ENCODE assay signal across 22 cellular contexts in genomic region chr11:100735949-100736675, GRCh38. TPM values are rescaled to one million over a fixed set of nuclear protein-coding genes. Genes with fewer than 3 reads are reported as not detected.
A peak's percentile ranks its signal among the peaks of the same experiment; 100 is the strongest.
DNase-seq lines count a peak whose midpoint lies in the region; ATAC-seq, FAIRE-seq and TF ChIP-seq lines count a peak whose summit lies in the region.
"Had no signal": no experiment of that assay in that cellular context is flagged by ENCODE, and none has a peak within 500 bp of the region (broad histone marks: within the 10 kb centered on the region; RNA-seq: fewer than 3 reads in every experiment).

No MANE protein-coding gene starts in this region.

- TF ChIP-seq CTCF in A549 (IDR thresholded peaks at IDR 0.05) (no peak), KMS-11 (conservative IDR thresholded peaks at IDR 0.05; ENCODE audit: low read depth, low read length) (no peak), brain microvascular endothelial cell (IDR thresholded peaks at IDR 0.05; ENCODE audit: low read depth, low read length, missing control alignments) (peak; percentile 6), mucosa of descending colon (IDR thresholded peaks at IDR 0.05) (no peak)

- peak in 1 of 2 experiments; percentile 27; a peak in 1 of 5 replicates for TF ChIP-seq EP300 in A549 (IDR thresholded peaks at IDR 0.05)

- H3K4me3 ChIP-seq in A549 (no peak overlapping the region), KMS-11 (IDR thresholded peaks at IDR 0.05; ENCODE audit: insufficient read depth, low read depth, low read length) (no peak overlapping the region), brain microvascular endothelial cell (ENCODE audit: low read depth, low read length) (no peak overlapping the region), mucosa of descending colon (no peak overlapping the region), SJCRH30 (no peak overlapping the region)
- H3K4me3 ChIP-seq: heart left ventricle, thyroid gland had no signal

- H3K27me3 ChIP-seq in KMS-11 (ENCODE audit: insufficient read depth, low read depth) (no peaks in the 10 kb centered on the region), brain microvascular endothelial cell (replicated peaks) (no peaks in the 10 kb centered on the region), SJCRH30 (no peaks in the 10 kb centered on the region)
- H3K27me3 ChIP-seq: heart left ventricle, thyroid gland had no signal

- DNase-seq in A549 (ENCODE audit: low read depth in 1 of 2, low spot score in 1 of 2), result peak; percentile 39 to 43
- peak; percentile 81 for DNase-seq in brain microvascular endothelial cell
- no peak for DNase-seq in mucosa of descending colon
- DNase-seq in activated CD4-positive, CD25-positive, alpha-beta regulatory T cell treated with anti-CD3 and anti-CD28 coated beads, Interleukin-2, amount 50 U/mL, for 72 hours, result no peak
- no peak for DNase-seq in activated T-cell treated with anti-CD3 and anti-CD28 coated beads, Interleukin-2, amount 50 U/mL, for 24 hours
- no peak for DNase-seq in NCI-H1930 (lab: John Stamatoyannopoulos, UW)
- DNase-seq in SJCRH30, result no peak
- DNase-seq: ACHN; activated CD4-positive, alpha-beta T cell treated with anti-CD3 and anti-CD28 coated beads for 36 hours; activated CD8-positive, alpha-beta memory T cell treated with anti-CD3 and anti-CD28 coated beads, Interleukin-2, amount 50 U/mL, for 4 hours; activated gamma-delta T cell treated with Interleukin-2 at 50 U/mL for 16 hours; CD8-positive, alpha-beta T cell; DMS79; heart left ventricle; NCI-H1436; NCI-H2227 treated with DMSO at 0.1 percent for 48 hours; stimulated activated CD4-positive, alpha-beta T cell treated with anti-CD3 and anti-CD28 coated beads, Interleukin-4, amount 100 ng/mL, for 1 hour; T-helper 9 cell; thyroid gland had no signal

- no peaks in the 10 kb centered on the region for H3K36me3 Mint-ChIP-seq in activated T-cell treated with anti-CD3 and anti-CD28 coated beads, Interleukin-2, amount 50 U/mL, for 24 hours (ENCODE audit: low read depth)
- H3K36me3 Mint-ChIP-seq: CD8-positive, alpha-beta T cell had no signal

- no peaks in the 10 kb centered on the region for H4K20me1 ChIP-seq in KMS-11 (ENCODE audit: insufficient read depth)

- no peak overlapping the region for H2AFZ ChIP-seq in KMS-11 (ENCODE audit: low read depth)

- peaks cover 2% of the 10 kb centered on the region for H3K9me3 Mint-ChIP-seq in activated T-cell treated with anti-CD3 and anti-CD28 coated beads, Interleukin-2, amount 50 U/mL, for 24 hours
- H3K9me3 Mint-ChIP-seq: CD8-positive, alpha-beta T cell had no signal

- no peak overlapping the region for H3K27ac Mint-ChIP-seq in activated T-cell treated with anti-CD3 and anti-CD28 coated beads, Interleukin-2, amount 50 U/mL, for 24 hours
- H3K27ac Mint-ChIP-seq: activated CD4-positive, alpha-beta T cell treated with anti-CD3 and anti-CD28 coated beads for 36 hours; CD8-positive, alpha-beta T cell had no signal

- H3K4me1 ChIP-seq in A549 (peaks cover 55% of the 10 kb centered on the region), KMS-11 (ENCODE audit: low read depth, poor library complexity, severe bottlenecking) (peaks cover 28% of the 10 kb centered on the region), mucosa of descending colon (ENCODE audit: low read depth) (peaks cover 5% of the 10 kb centered on the region), SJCRH30 (peaks cover 9% of the 10 kb centered on the region)

- no peaks in the 10 kb centered on the region for H3K4me1 Mint-ChIP-seq in activated T-cell treated with anti-CD3 and anti-CD28 coated beads, Interleukin-2, amount 50 U/mL, for 24 hours (ENCODE audit: low read depth)
- H3K4me1 Mint-ChIP-seq: activated CD4-positive, alpha-beta T cell treated with anti-CD3 and anti-CD28 coated beads for 36 hours had no signal

- POLR2A ChIA-PET in A549 (lab: Yijun Ruan, JAX), result interaction anchor here (1.2 to 1.4 kb wide), 3 partner anchors 17 to 48 kb away, joined by 3 to 4 read pairs (median 3); no protein-coding TSS in a partner anchor

- H3K4me2 ChIP-seq in A549 (peak overlapping the region; percentile 61), KMS-11 (peak overlapping the region; percentile 19)

- intact Hi-C loops in mucosa of descending colon (cut with DNase I, micrococcal nuclease), result no loop called here

- ATAC-seq in A549, result peak; percentile 70 to 75; a peak in 5 of 6 replicates
- peak; percentile 30 for ATAC-seq in mucosa of descending colon
- ATAC-seq: activated CD4-positive, alpha-beta T cell treated with anti-CD3 and anti-CD28 coated beads for 36 hours; CD8-positive, alpha-beta T cell; esophagus mucosa; heart left ventricle; sciatic nerve had no signal

- TF ChIP-seq POLR2A in A549 (IDR thresholded peaks at IDR 0.05; ENCODE audit: low read length), result no peak

- TF ChIP-seq RAD21 in A549 (conservative IDR thresholded peaks at IDR 0.05 in 1 of 2, IDR thresholded peaks at IDR 0.05 in 1 of 2), result no peak

- H3K36me3 ChIP-seq in KMS-11 (ENCODE audit: insufficient read depth), result no peaks in the 10 kb centered on the region
- H3K36me3 ChIP-seq in brain microvascular endothelial cell (replicated peaks), result no peaks in the 10 kb centered on the region
- no peaks in the 10 kb centered on the region for H3K36me3 ChIP-seq in mucosa of descending colon (ENCODE audit: low read depth)
- H3K36me3 ChIP-seq in SJCRH30, result no peaks in the 10 kb centered on the region
- H3K36me3 ChIP-seq: heart left ventricle, thyroid gland had no signal

- H3K27ac ChIP-seq in A549, result peak overlapping the region; percentile 45 to 72; a peak in 4 of 6 replicates
- no peak overlapping the region for H3K27ac ChIP-seq in KMS-11
- H3K27ac ChIP-seq in brain microvascular endothelial cell, result peak overlapping the region; percentile 85
- no peak overlapping the region for H3K27ac ChIP-seq in SJCRH30
- H3K27ac ChIP-seq: thyroid gland had no signal

- H3K9me3 ChIP-seq in A549, result no peaks in the 10 kb centered on the region
- H3K9me3 ChIP-seq in mucosa of descending colon, result no peaks in the 10 kb centered on the region
- H3K9me3 ChIP-seq in SJCRH30 (replicated peaks), result no peaks in the 10 kb centered on the region
- H3K9me3 ChIP-seq: thyroid gland had no signal

- no peak overlapping the region for H3K9ac ChIP-seq in KMS-11

- no peaks in the 10 kb centered on the region for H3K27me3 Mint-ChIP-seq in activated T-cell treated with anti-CD3 and anti-CD28 coated beads, Interleukin-2, amount 50 U/mL, for 24 hours
- H3K27me3 Mint-ChIP-seq: activated CD4-positive, alpha-beta T cell treated with anti-CD3 and anti-CD28 coated beads for 36 hours had no signal

- H3K79me2 ChIP-seq in KMS-11 (ENCODE audit: insufficient read depth, low read depth), result no peaks in the 10 kb centered on the region

- WGBS in A549 (ENCODE audit: missing lambda C conversion rate), result 43% methylated on average over 5 of the region's 5 CpGs

- no peak overlapping the region for H3K4me3 Mint-ChIP-seq in activated T-cell treated with anti-CD3 and anti-CD28 coated beads, Interleukin-2, amount 50 U/mL, for 24 hours
- H3K4me3 Mint-ChIP-seq: activated CD4-positive, alpha-beta T cell treated with anti-CD3 and anti-CD28 coated beads for 36 hours; CD8-positive, alpha-beta T cell had no signal

- in situ Hi-C loops in brain microvascular endothelial cell (cut with HindIII; ENCODE audit: low pct_ligation_motif_present, low sequenced_read_pairs), result no loop called here

- FAIRE-seq in A549 (lab: Jason Lieb, UNC), result no peak

- CTCF ChIA-PET in A549 (lab: Yijun Ruan, JAX), result interaction anchor here (1.0 to 1.8 kb wide), 3 partner anchors 8 to 54 kb away, joined by 3 to 11 read pairs (median 4); no protein-coding TSS in a partner anchor

TF ChIP-seq in A549, 52 proteins besides CTCF, POLR2A, EP300 and RAD21:
- TF ChIP-seq RFX5 (IDR thresholded peaks at IDR 0.05) (no peak), HOXA7 (CRISPR knock-in tag; IDR thresholded peaks at IDR 0.05) (0 out of 2 replicates have a peak, but pooled peaks have one; percentile 58), MAFK (IDR thresholded peaks at IDR 0.05; ENCODE audit: partially characterized antibody) (peak; percentile 72), EHMT2 (IDR thresholded peaks at IDR 0.05; ENCODE audit: low read depth) (no peak), ELK1 (IDR thresholded peaks at IDR 0.05; ENCODE audit: low read depth, low read length) (no peak), CHD2 (IDR thresholded peaks at IDR 0.05; ENCODE audit: low read length, partially characterized antibody) (no peak), BHLHE40 (IDR thresholded peaks at IDR 0.05; ENCODE audit: low read depth, low read length) (no peak), CEBPB (IDR thresholded peaks at IDR 0.05) (peak in 1 of 2 experiments; percentile 57; a peak in 1 of 4 replicates), FOSL2 (IDR thresholded peaks at IDR 0.05) (no peak), FOSL2 (CRISPR knock-in tag; IDR thresholded peaks at IDR 0.05) (peak; percentile 51; the same call in 1 of the 2 replicates), BCL3 (IDR thresholded peaks at IDR 0.05) (no peak)

RNA-seq across cellular contexts. Expression of gene ARHGAP42, which starts 49.0 kb away (rescaled TPM):
- 17.0 and 21.6 TPM in 2 replicates for polyA plus RNA-seq in A549 (2011; rRNA removed)
- polyA plus RNA-seq in A549 (2012; cell fraction: cytosol; rRNA removed), result 2.6 and 3.7 TPM in 2 replicates
- polyA plus RNA-seq in A549 (2012; cell fraction: nucleus; rRNA removed), result 2.4 and 4.7 TPM in 2 replicates
- 5.0 to 5.4 TPM (median 5.1 TPM) in 3 replicates for polyA plus RNA-seq in A549 (2017; fragmentation: RNase III; extraction: RNeasy Plus Mini Kit Qiagen cat#74134 plus additional on column Dnase treatment)
- 21.9 and 23.8 TPM in 2 replicates for polyA minus RNA-seq in A549 (2011; rRNA and poly(A)+ RNA removed)
- 10 to 100 TPM; 17.6 to 38.9 (median 18.8) TPM for total RNA-seq in mucosa of descending colon
- total RNA-seq in SJCRH30 (2014; rRNA removed; shearing (Covaris generic)), result 23.3 and 26.5 TPM in 2 replicates
- total RNA-seq: activated CD4-positive, alpha-beta T cell treated with anti-CD3 and anti-CD28 coated beads for 36 hours had no signal

Comparison
In these comparisons a context has a peak if more than half of its experiments do, and no peak if none do; other contexts are left out.
1. DNase-seq: peak in A549 (2 of 2) and brain microvascular endothelial cell (single experiment); none in mucosa of descending colon (0 of 3), activated CD4-positive, CD25-positive, alpha-beta regulatory T cell treated with anti-CD3 and anti-CD28 coated beads, Interleukin-2, amount 50 U/mL, for 72 hours (single experiment), activated T-cell treated with anti-CD3 and anti-CD28 coated beads, Interleukin-2, amount 50 U/mL, for 24 hours (single experiment), NCI-H1930 (0 of 2) and SJCRH30 (0 of 2).
2. H3K27ac ChIP-seq: peak in A549 (2 of 2) and brain microvascular endothelial cell (single experiment); none in KMS-11 (single experiment) and SJCRH30 (single experiment).